Comparison of ENCODE assay signal across 1 cellular context in genomic region chr1:235635938-235636663, GRCh38.
TF ChIP-seq lines count a peak whose summit lies in the region.

No MANE protein-coding gene starts in this region.

TF ChIP-seq in GM12878, 131 proteins besides CTCF, POLR2A, EP300 and RAD21 (continued from another document):
- TF ChIP-seq CBFB (IDR thresholded peaks at IDR 0.05; ENCODE audit: low read depth) (no peak), IKZF2 (IDR thresholded peaks at IDR 0.05) (no peak), MEF2A (IDR thresholded peaks at IDR 0.05; ENCODE audit: insufficient read depth, low read depth, low read length) (no peak), RFX5 (IDR thresholded peaks at IDR 0.05; ENCODE audit: low read depth, low read length) (no peak), NFYA (IDR thresholded peaks at IDR 0.05; ENCODE audit: borderline replicate concordance, low read depth, low read length) (no peak), RBBP5 (conservative IDR thresholded peaks at IDR 0.05) (no peak), TCF7 (IDR thresholded peaks at IDR 0.05; ENCODE audit: borderline replicate concordance) (no peak), SREBF1 (IDR thresholded peaks at IDR 0.05; ENCODE audit: low read length) (no peak), CREM (IDR thresholded peaks at IDR 0.05; ENCODE audit: low read depth) (no peak), RELA (IDR thresholded peaks at IDR 0.05; ENCODE audit: borderline replicate concordance, partially characterized antibody) (no peak), USF2 (IDR thresholded peaks at IDR 0.05; ENCODE audit: borderline replicate concordance, low read depth, low read length) (no peak), NR2C2 (IDR thresholded peaks at IDR 0.05; ENCODE audit: borderline replicate concordance, control insufficient read depth, insufficient read length, low read depth) (no peak), RAD51 (IDR thresholded peaks at IDR 0.05) (no peak), ATF3 (IDR thresholded peaks at IDR 0.05; ENCODE audit: borderline replicate concordance, extremely low read depth, low read depth, low read length) (no peak), NR2F1 (conservative IDR thresholded peaks at IDR 0.05) (no peak)
- TF ChIP-seq, protein P1, sequence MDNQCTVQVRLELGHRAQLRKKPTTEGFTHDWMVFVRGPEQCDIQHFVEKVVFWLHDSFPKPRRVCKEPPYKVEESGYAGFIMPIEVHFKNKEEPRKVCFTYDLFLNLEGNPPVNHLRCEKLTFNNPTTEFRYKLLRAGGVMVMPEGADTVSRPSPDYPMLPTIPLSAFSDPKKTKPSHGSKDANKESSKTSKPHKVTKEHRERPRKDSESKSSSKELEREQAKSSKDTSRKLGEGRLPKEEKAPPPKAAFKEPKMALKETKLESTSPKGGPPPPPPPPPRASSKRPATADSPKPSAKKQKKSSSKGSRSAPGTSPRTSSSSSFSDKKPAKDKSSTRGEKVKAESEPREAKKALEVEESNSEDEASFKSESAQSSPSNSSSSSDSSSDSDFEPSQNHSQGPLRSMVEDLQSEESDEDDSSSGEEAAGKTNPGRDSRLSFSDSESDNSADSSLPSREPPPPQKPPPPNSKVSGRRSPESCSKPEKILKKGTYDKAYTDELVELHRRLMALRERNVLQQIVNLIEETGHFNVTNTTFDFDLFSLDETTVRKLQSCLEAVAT (IDR thresholded peaks at IDR 0.05) = no peak
- TF ChIP-seq, protein P2, sequence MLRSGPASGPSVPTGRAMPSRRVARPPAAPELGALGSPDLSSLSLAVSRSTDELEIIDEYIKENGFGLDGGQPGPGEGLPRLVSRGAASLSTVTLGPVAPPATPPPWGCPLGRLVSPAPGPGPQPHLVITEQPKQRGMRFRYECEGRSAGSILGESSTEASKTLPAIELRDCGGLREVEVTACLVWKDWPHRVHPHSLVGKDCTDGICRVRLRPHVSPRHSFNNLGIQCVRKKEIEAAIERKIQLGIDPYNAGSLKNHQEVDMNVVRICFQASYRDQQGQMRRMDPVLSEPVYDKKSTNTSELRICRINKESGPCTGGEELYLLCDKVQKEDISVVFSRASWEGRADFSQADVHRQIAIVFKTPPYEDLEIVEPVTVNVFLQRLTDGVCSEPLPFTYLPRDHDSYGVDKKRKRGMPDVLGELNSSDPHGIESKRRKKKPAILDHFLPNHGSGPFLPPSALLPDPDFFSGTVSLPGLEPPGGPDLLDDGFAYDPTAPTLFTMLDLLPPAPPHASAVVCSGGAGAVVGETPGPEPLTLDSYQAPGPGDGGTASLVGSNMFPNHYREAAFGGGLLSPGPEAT (IDR thresholded peaks at IDR 0.05; ENCODE audit: low read depth) = no peak
- TF ChIP-seq, protein P3, sequence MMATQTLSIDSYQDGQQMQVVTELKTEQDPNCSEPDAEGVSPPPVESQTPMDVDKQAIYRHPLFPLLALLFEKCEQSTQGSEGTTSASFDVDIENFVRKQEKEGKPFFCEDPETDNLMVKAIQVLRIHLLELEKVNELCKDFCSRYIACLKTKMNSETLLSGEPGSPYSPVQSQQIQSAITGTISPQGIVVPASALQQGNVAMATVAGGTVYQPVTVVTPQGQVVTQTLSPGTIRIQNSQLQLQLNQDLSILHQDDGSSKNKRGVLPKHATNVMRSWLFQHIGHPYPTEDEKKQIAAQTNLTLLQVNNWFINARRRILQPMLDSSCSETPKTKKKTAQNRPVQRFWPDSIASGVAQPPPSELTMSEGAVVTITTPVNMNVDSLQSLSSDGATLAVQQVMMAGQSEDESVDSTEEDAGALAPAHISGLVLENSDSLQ (IDR thresholded peaks at IDR 0.05) = no peak
- TF ChIP-seq, protein P4, sequence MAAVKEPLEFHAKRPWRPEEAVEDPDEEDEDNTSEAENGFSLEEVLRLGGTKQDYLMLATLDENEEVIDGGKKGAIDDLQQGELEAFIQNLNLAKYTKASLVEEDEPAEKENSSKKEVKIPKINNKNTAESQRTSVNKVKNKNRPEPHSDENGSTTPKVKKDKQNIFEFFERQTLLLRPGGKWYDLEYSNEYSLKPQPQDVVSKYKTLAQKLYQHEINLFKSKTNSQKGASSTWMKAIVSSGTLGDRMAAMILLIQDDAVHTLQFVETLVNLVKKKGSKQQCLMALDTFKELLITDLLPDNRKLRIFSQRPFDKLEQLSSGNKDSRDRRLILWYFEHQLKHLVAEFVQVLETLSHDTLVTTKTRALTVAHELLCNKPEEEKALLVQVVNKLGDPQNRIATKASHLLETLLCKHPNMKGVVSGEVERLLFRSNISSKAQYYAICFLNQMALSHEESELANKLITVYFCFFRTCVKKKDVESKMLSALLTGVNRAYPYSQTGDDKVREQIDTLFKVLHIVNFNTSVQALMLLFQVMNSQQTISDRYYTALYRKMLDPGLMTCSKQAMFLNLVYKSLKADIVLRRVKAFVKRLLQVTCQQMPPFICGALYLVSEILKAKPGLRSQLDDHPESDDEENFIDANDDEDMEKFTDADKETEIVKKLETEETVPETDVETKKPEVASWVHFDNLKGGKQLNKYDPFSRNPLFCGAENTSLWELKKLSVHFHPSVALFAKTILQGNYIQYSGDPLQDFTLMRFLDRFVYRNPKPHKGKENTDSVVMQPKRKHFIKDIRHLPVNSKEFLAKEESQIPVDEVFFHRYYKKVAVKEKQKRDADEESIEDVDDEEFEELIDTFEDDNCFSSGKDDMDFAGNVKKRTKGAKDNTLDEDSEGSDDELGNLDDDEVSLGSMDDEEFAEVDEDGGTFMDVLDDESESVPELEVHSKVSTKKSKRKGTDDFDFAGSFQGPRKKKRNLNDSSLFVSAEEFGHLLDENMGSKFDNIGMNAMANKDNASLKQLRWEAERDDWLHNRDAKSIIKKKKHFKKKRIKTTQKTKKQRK (IDR thresholded peaks at IDR 0.05; ENCODE audit: low read depth, low read length) = no peak
